Comparison of ENCODE assay signal across 8 cellular contexts in the genomic region with DNA sequence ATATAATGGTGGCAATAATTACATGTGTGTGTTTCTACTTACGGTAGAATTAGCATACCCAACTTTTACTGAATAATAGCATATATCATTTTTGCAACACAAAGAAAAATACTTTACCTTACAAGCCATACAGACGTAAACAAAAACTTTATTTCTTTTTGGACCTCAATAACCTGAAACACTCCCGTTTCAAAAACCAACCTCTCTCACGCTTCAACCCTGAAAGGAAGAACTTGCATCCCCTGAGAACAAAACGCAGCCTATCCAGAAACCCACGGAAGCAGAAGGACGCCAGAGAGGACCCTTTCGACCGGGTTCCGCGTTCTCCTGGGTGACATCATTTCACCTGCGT. TPM values are rescaled to one million over a fixed set of nuclear protein-coding genes. Genes with fewer than 3 reads are reported as not detected.
DNase-seq lines count a peak whose midpoint lies in the region; ATAC-seq and TF ChIP-seq lines count a peak whose summit lies in the region.

TSS of gene RNF38 (minus strand) at position 290 of the 352 bp plus-strand sequence. CDS start at position 129, 161 bp downstream.

- H3K9me3 ChIP-seq in DOHH2 (ENCODE audit: control insufficient read depth, insufficient read depth, low read length), result no peaks in the 10 kb centered on the region
- no peaks in the 10 kb centered on the region for H3K9me3 ChIP-seq in Peyer's patch
- no peaks in the 10 kb centered on the region for H3K9me3 ChIP-seq in effector memory CD4-positive, alpha-beta T cell (ENCODE audit: control insufficient read depth, low read length)
- H3K9me3 ChIP-seq in muscle layer of colon (ENCODE audit: low read length), result no peaks in the 10 kb centered on the region

- ATAC-seq in GM21619 (IDR thresholded peaks at IDR 0.05; ENCODE audit: unreplicated experiment), result no peak
- ATAC-seq in HG03039 (IDR thresholded peaks at IDR 0.05; ENCODE audit: unreplicated experiment), result no peak
- ATAC-seq in HG03095 (IDR thresholded peaks at IDR 0.05; ENCODE audit: unreplicated experiment), result no peak

- H3K4me1 ChIP-seq in DOHH2 (ENCODE audit: control insufficient read depth, low read length) (peaks cover 24% of the 10 kb centered on the region), Peyer's patch (peaks cover 0 to 22% (median 4%) of the 10 kb centered on the region in 4 donors), muscle layer of colon (ENCODE audit: insufficient read depth, low read length) (peaks cover 24% of the 10 kb centered on the region)
- peaks cover 25% of the 10 kb centered on the region for H3K4me1 ChIP-seq in effector memory CD4-positive, alpha-beta T cell (ENCODE audit: control insufficient read depth, insufficient read depth, low read length, poor library complexity, severe bottlenecking)

- peaks cover 24% of the 10 kb centered on the region for H3K36me3 ChIP-seq in DOHH2 (ENCODE audit: control insufficient read depth, low read length)
- no peaks in the 10 kb centered on the region for H3K36me3 ChIP-seq in Peyer's patch
- H3K36me3 ChIP-seq in effector memory CD4-positive, alpha-beta T cell (ENCODE audit: control insufficient read depth, insufficient read depth, low read length), result no peaks in the 10 kb centered on the region
- no peaks in the 10 kb centered on the region for H3K36me3 ChIP-seq in muscle layer of colon (ENCODE audit: insufficient read depth, low read length)

- no peaks in the 10 kb centered on the region for H3K9me2 ChIP-seq in DOHH2 (replicated peaks; ENCODE audit: control insufficient read depth, low read length)

- TF ChIP-seq POLR2A in Peyer's patch (IDR thresholded peaks at IDR 0.05), result no peak

- peaks cover 28% of the 10 kb centered on the region for H3F3A ChIP-seq in DOHH2 (ENCODE audit: control insufficient read depth, insufficient read depth)

- H3K4me3 ChIP-seq in DOHH2 (ENCODE audit: low read length) (peak within 1 kb of the TSS; percentile 88), Peyer's patch (peak within 1 kb of the TSS; percentile 76 to 97 (median 85)), muscle layer of colon (ENCODE audit: low read depth in 1 of 2, low read length in 2 of 2) (peak within 1 kb of the TSS; percentile 78 to 90)
- peak within 1 kb of the TSS; percentile 86 for H3K4me3 ChIP-seq in effector memory CD4-positive, alpha-beta T cell (ENCODE audit: insufficient read depth, low read depth, low read length, poor library complexity, severe bottlenecking)

- TF ChIP-seq CTCF in DOHH2 (IDR thresholded peaks at IDR 0.05; ENCODE audit: low read depth, low read length, poor library complexity, severe bottlenecking) (no peak), Peyer's patch (IDR thresholded peaks at IDR 0.05) (no peak)

- peak within 1 kb of the TSS; percentile 91 for H3K4me2 ChIP-seq in DOHH2 (ENCODE audit: low read length)

- H3K27ac ChIP-seq in DOHH2 (ENCODE audit: low read depth, low read length) (peak within 1 kb of the TSS; percentile 83), Peyer's patch (peak within 1 kb of the TSS; percentile 94 to 99 (median 97)), muscle layer of colon (ENCODE audit: low read depth, low read length) (peak within 1 kb of the TSS; percentile 91)
- peak within 1 kb of the TSS; percentile 95 for H3K27ac ChIP-seq in effector memory CD4-positive, alpha-beta T cell (ENCODE audit: insufficient read depth, low read length, poor library complexity, severe bottlenecking)

- H4K20me1 ChIP-seq in DOHH2 (ENCODE audit: control insufficient read depth, insufficient read depth, low read depth, low read length), result peaks cover 14% of the 10 kb centered on the region

- DNase-seq in Peyer's patch (no peak), NCI-H2196 treated with DMSO at 0.1 percent for 48 hours (lab: John Stamatoyannopoulos, UW; ENCODE audit: unreplicated experiment) (no peak)
- DNase-seq in effector memory CD4-positive, alpha-beta T cell, result peak in 2 of 3 donors; percentile 56 to 57

- H3K27me3 ChIP-seq in DOHH2 (ENCODE audit: control insufficient read depth, low read length), result no peaks in the 10 kb centered on the region
- no peaks in the 10 kb centered on the region for H3K27me3 ChIP-seq in Peyer's patch
- no peaks in the 10 kb centered on the region for H3K27me3 ChIP-seq in effector memory CD4-positive, alpha-beta T cell (replicated peaks; ENCODE audit: control insufficient read depth, insufficient read depth, low read length, poor library complexity, severe bottlenecking)
- no peaks in the 10 kb centered on the region for H3K27me3 ChIP-seq in muscle layer of colon (ENCODE audit: control insufficient read depth in 1 of 2, insufficient read depth in 2 of 2, low read length in 2 of 2)

- H3K79me2 ChIP-seq in DOHH2 (ENCODE audit: control insufficient read depth, low read length), result peaks cover 62% of the 10 kb centered on the region

- H3K9ac ChIP-seq in muscle layer of colon (ENCODE audit: low read length), result peak within 1 kb of the TSS; percentile 45

RNA-seq across cellular contexts. Expression of gene RNF38, which starts in this region (rescaled TPM):
- total RNA-seq in Peyer's patch, result 10 to 100 TPM; 16.5 to 23.9 (median 20.6) TPM

Comparison
In these comparisons a context has a peak if more than half of its experiments do, and no peak if none do; other contexts are left out.
1. DNase-seq: peak in effector memory CD4-positive, alpha-beta T cell (2 of 3); none in Peyer's patch (0 of 3) and NCI-H2196 treated with DMSO at 0.1 percent for 48 hours (single experiment).
2. Peak in every context shown above with its lines, with median percentiles within 50 percentile points of each other: H3K27ac ChIP-seq and H3K4me3 ChIP-seq.